18 cellular contexts compared by ENCODE assay signal in the genomic region with DNA sequence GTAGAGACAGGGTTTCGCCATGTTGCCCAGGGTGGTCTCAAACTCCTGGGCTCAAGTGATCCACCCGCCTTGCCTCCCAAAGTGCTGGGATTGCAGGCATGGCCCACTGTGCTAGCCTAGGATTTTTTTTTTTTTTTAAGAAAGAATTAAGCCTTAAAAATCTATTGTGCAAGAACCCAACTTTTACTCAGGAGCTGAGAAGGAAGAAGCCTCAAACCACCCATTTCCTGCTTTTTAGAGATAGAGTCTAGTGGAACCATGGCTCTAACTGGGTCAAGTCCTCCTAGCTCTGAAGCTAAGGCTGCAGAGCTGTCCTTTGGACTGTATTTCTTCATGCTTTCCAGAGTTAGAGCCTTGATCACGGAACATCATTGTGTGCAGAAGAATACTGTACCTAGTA. TPM values are rescaled to one million over a fixed set of nuclear protein-coding genes. Genes with fewer than 3 reads are reported as not detected.
A peak's percentile ranks its signal among the peaks of the same experiment; 100 is the strongest.
DNase-seq lines count a peak whose midpoint lies in the region; ATAC-seq and TF ChIP-seq lines count a peak whose summit lies in the region.
"Had no signal": no experiment of that assay in that cellular context is flagged by ENCODE, and none has a peak within 500 bp of the region (broad histone marks: within the 10 kb centered on the region; RNA-seq: fewer than 3 reads in every experiment).

No MANE protein-coding gene starts in this region.

- H3K4me2 ChIP-seq in BLaER1 treated with 17β-estradiol and CSF1 and Interleukin-3, amounts not matched to agents 10 nM and 100 nM = peak overlapping the region; percentile 67 to 96 (median 84)
- H3K4me2 ChIP-seq in DOHH2 (ENCODE audit: low read length) = peak overlapping the region; percentile 97
- H3K4me2 ChIP-seq: hepatocyte had no signal

- peak overlapping the region in 9 of 10 experiments; percentile 7 to 98 (median 89); a peak in 14 of 20 replicates for H3K4me3 ChIP-seq in BLaER1 treated with 17β-estradiol and CSF1 and Interleukin-3, amounts not matched to agents 10 nM and 100 nM
- H3K4me3 ChIP-seq in DOHH2 (ENCODE audit: low read length) (peak overlapping the region; percentile 98), body of pancreas (no peak overlapping the region)
- H3K4me3 ChIP-seq: hepatocyte, SK-N-MC, vagina had no signal

- peak overlapping the region; percentile 30 to 87 (median 75); a peak in 20 of 22 replicates for H3K27ac ChIP-seq in BLaER1 treated with 17β-estradiol and CSF1 and Interleukin-3, amounts not matched to agents 10 nM and 100 nM
- H3K27ac ChIP-seq in DOHH2 (ENCODE audit: low read depth, low read length) (peak overlapping the region; percentile 15; the same call in 1 of the 2 replicates), RWPE1 (no peak overlapping the region), body of pancreas (peak overlapping the region in 2 of 4 donors; percentile 36 to 74)
- H3K27ac ChIP-seq: hepatocyte, SK-N-MC, vagina had no signal

- no peak for TF ChIP-seq POLR2A in body of pancreas (IDR thresholded peaks at IDR 0.05)

- POLR2A ChIA-PET in RWPE1 (lab: Yijun Ruan, JAX; ENCODE audit: low non-redundant PET) = no interaction called here

- H3K27me3 Mint-ChIP-seq in central memory CD8-positive, alpha-beta T cell = no peaks in the 10 kb centered on the region
- H3K27me3 Mint-ChIP-seq: stimulated activated naive CD8-positive, alpha-beta T cell treated with anti-CD3 and anti-CD28 coated beads, Interleukin-15, Interleukin-2, amounts not matched to agents 100 ng/mL and 50 ng/mL, for 24 hours had no signal

- intact Hi-C loops in body of pancreas (cut with DNase I) = no loop called here

- H3K4me1 ChIP-seq in BLaER1 treated with 17β-estradiol and CSF1 and Interleukin-3, amounts not matched to agents 10 nM and 100 nM = peaks cover 33 to 58% (median 38%) of the 10 kb centered on the region in 10 experiments
- H3K4me1 ChIP-seq in DOHH2 (ENCODE audit: control insufficient read depth, low read length) (peaks cover 21% of the 10 kb centered on the region), body of pancreas (peaks cover 29% of the 10 kb centered on the region)

- peaks cover 0 to 7% (median 0%) of the 10 kb centered on the region in 11 experiments; a peak in 3 of 22 replicates for H4K20me1 ChIP-seq in BLaER1 treated with 17β-estradiol and CSF1 and Interleukin-3, amounts not matched to agents 10 nM and 100 nM
- peaks cover 4% of the 10 kb centered on the region; the same call in 1 of the 2 replicates for H4K20me1 ChIP-seq in DOHH2 (ENCODE audit: control insufficient read depth, insufficient read depth, low read depth, low read length)

- peaks cover 22% of the 10 kb centered on the region for H3K4me1 Mint-ChIP-seq in central memory CD8-positive, alpha-beta T cell

- H3K27me3 ChIP-seq in BLaER1 treated with 17β-estradiol and CSF1 and Interleukin-3, amounts not matched to agents 10 nM and 100 nM = no peaks in the 10 kb centered on the region
- no peaks in the 10 kb centered on the region for H3K27me3 ChIP-seq in DOHH2 (ENCODE audit: control insufficient read depth, low read length)
- H3K27me3 ChIP-seq in body of pancreas = no peaks in the 10 kb centered on the region
- H3K27me3 ChIP-seq: dorsolateral prefrontal cortex, hepatocyte, vagina had no signal

- H3K27ac Mint-ChIP-seq in central memory CD8-positive, alpha-beta T cell (ENCODE audit: low read depth) = no peak overlapping the region

- no peak for ATAC-seq in central memory CD8-positive, alpha-beta T cell (replicated peaks; ENCODE audit: extremely low read depth, poor library complexity, severe bottlenecking)
- ATAC-seq in body of pancreas = no peak
- ATAC-seq: left colon had no signal

- no peaks in the 10 kb centered on the region for H3K9me3 Mint-ChIP-seq in central memory CD8-positive, alpha-beta T cell
- H3K9me3 Mint-ChIP-seq: activated T-helper 2 cell treated with anti-CD3 and anti-CD28 coated beads, Interferon-gamma antibody, Interleukin-2, Interleukin-4, amounts not matched to agents 10 μg/mL and 5 μg/mL and 100 μg/mL, durations not matched to agents 14 hours and 24 hours and 36 hours; stimulated activated naive CD8-positive, alpha-beta T cell treated with anti-CD3 and anti-CD28 coated beads, Interleukin-15, Interleukin-2, amounts not matched to agents 100 ng/mL and 50 ng/mL, for 24 hours had no signal

- peaks cover 29% of the 10 kb centered on the region for H3K79me2 ChIP-seq in DOHH2 (ENCODE audit: control insufficient read depth, low read length)

- WGBS in body of pancreas, 2 donors = 90 to 93% methylated on average over 3 of the region's 3 CpGs

- peaks cover 15% of the 10 kb centered on the region for H3K36me3 Mint-ChIP-seq in central memory CD8-positive, alpha-beta T cell (ENCODE audit: insufficient read depth)

- TF ChIP-seq CTCF in DOHH2 (IDR thresholded peaks at IDR 0.05; ENCODE audit: low read depth, low read length, poor library complexity, severe bottlenecking) (no peak), RWPE1 (conservative IDR thresholded peaks at IDR 0.05; ENCODE audit: low read depth) (no peak), body of pancreas (IDR thresholded peaks at IDR 0.05) (no peak)

- CTCF ChIA-PET in RWPE1 (lab: Yijun Ruan, JAX) = interaction anchor here (0.8 to 1.4 kb wide), 4 partner anchors 9 to 25 kb away, joined by 3 to 6 read pairs (median 4); partner anchors contain the start of genes EEF1AKMT3 and METTL1

- no peaks in the 10 kb centered on the region for H3F3A ChIP-seq in DOHH2 (ENCODE audit: control insufficient read depth, insufficient read depth)

- peaks cover 13 to 48% (median 31%) of the 10 kb centered on the region in 11 experiments for H3K36me3 ChIP-seq in BLaER1 treated with 17β-estradiol and CSF1 and Interleukin-3, amounts not matched to agents 10 nM and 100 nM
- H3K36me3 ChIP-seq in DOHH2 (ENCODE audit: control insufficient read depth, low read length) (peaks cover 25% of the 10 kb centered on the region), body of pancreas (replicated peaks in 1 of 2; ENCODE audit: insufficient read depth in 1 of 2, low read depth in 2 of 2) (peaks cover 0 to 6% of the 10 kb centered on the region in 2 donors)

- H3K4me3 Mint-ChIP-seq in central memory CD8-positive, alpha-beta T cell = peak overlapping the region; percentile 96
- H3K4me3 Mint-ChIP-seq: stimulated activated naive CD8-positive, alpha-beta T cell treated with anti-CD3 and anti-CD28 coated beads, Interleukin-15, Interleukin-2, amounts not matched to agents 100 ng/mL and 50 ng/mL, for 24 hours had no signal

- H3K9me3 ChIP-seq in BLaER1 treated with 17β-estradiol and CSF1 and Interleukin-3, amounts not matched to agents 10 nM and 100 nM (replicated peaks in 1 of 11) = no peaks in the 10 kb centered on the region
- H3K9me3 ChIP-seq in DOHH2 (ENCODE audit: control insufficient read depth, insufficient read depth, low read length) (no peaks in the 10 kb centered on the region), body of pancreas (no peaks in the 10 kb centered on the region)
- H3K9me3 ChIP-seq: vagina had no signal

- peak overlapping the region in 10 of 11 experiments; percentile 10 to 92 (median 46); a peak in 16 of 22 replicates for H3K9ac ChIP-seq in BLaER1 treated with 17β-estradiol and CSF1 and Interleukin-3, amounts not matched to agents 10 nM and 100 nM

- H3K9me2 ChIP-seq in DOHH2 (replicated peaks; ENCODE audit: control insufficient read depth, low read length) = no peaks in the 10 kb centered on the region

- DNase-seq in SIG-M5 (lab: John Stamatoyannopoulos, UW) (peak; percentile 11), RWPE1 (ENCODE audit: low spot score) (no peak), ureter (ENCODE audit: low spot score) (no peak), iPS-NIHi11 (ENCODE audit: low spot score) (no peak), body of pancreas (no peak)
- no peak for DNase-seq in central memory CD8-positive, alpha-beta T cell (ENCODE audit: low spot score in 2 of 2)
- DNase-seq: activated CD4-positive, CD25-positive, alpha-beta regulatory T cell treated with anti-CD3 and anti-CD28 coated beads, Interleukin-2, amount 50 U/mL, for 72 hours; DMS53; dorsolateral prefrontal cortex; left colon; NCI-H226 had no signal

RNA-seq across cellular contexts. Expression of gene TSFM, which starts 1.3 kb away (rescaled TPM):
- total RNA-seq in ureter = 32.9 TPM
- 10 to 100 TPM in 1 of 2 donors, 1 to 10 TPM in 1; 9.2 to 18.4 TPM for total RNA-seq in body of pancreas

RNA-seq across cellular contexts. Expression of gene EEF1AKMT3, which starts 8.8 kb away (rescaled TPM):
- 9.8 TPM for total RNA-seq in ureter
- total RNA-seq in body of pancreas = 10 to 100 TPM; 11.2 to 15.0 TPM

RNA-seq across cellular contexts. Expression of gene METTL1, which starts 9.3 kb away (rescaled TPM):
- 50.1 TPM for total RNA-seq in ureter
- 10 to 100 TPM; 16.1 to 23.1 TPM for total RNA-seq in body of pancreas

RNA-seq across cellular contexts. Expression of gene CYP27B1, which starts 14.4 kb away (rescaled TPM):
- total RNA-seq in ureter = 1.6 TPM
- total RNA-seq in body of pancreas = 1 to 10 TPM; 2.6 to 3.6 TPM

RNA-seq across cellular contexts. Expression of gene MARCHF9, which starts 26.3 kb away (rescaled TPM):
- total RNA-seq in ureter (12.1 TPM), body of pancreas (1 to 10 TPM; 5.2 to 9.9 TPM)

Comparison
In these comparisons a context has a peak if more than half of its experiments do, and no peak if none do; other contexts are left out.
1. H3K4me3 ChIP-seq: peak in BLaER1 treated with 17β-estradiol and CSF1 and Interleukin-3, amounts not matched to agents 10 nM and 100 nM (9 of 10) and DOHH2 (single experiment); none in body of pancreas (0 of 2).